Comparison of ENCODE assay signal across 23 cellular contexts in genomic region chr2:24993797-24994196, GRCh38. TPM values are rescaled to one million over a fixed set of nuclear protein-coding genes. Genes with fewer than 3 reads are reported as not detected.
A peak's percentile ranks its signal among the peaks of the same experiment; 100 is the strongest.
DNase-seq lines count a peak whose midpoint lies in the region; ATAC-seq and TF ChIP-seq lines count a peak whose summit lies in the region.
"Had no signal": no experiment of that assay in that cellular context is flagged by ENCODE, and none has a peak within 500 bp of the region (broad histone marks: within the 10 kb centered on the region; RNA-seq: fewer than 3 reads in every experiment).

No MANE protein-coding gene starts in this region.

- H3F3A ChIP-seq in SK-N-SH (replicated peaks; ENCODE audit: insufficient read depth), result peaks cover 17% of the 10 kb centered on the region

- no peak for ATAC-seq in GM21526 (IDR thresholded peaks at IDR 0.05; ENCODE audit: low FRiP score, unreplicated experiment)
- ATAC-seq: activated T-helper 17 cell treated with anti-CD3 and anti-CD28 coated beads, Interleukin-2, amount 50 U/mL, for 72 hours; left lobe of liver; sciatic nerve had no signal

- CTCF ChIA-PET in SK-N-SH (lab: Yijun Ruan, JAX), result interaction anchor here (0.7 to 2.9 kb wide), 7 partner anchors 9 to 705 kb away, joined by 3 to 16 read pairs (median 3); no protein-coding TSS in a partner anchor

- no peak overlapping the region for H3K4me3 ChIP-seq in BLaER1 treated with 17β-estradiol and CSF1 and Interleukin-3, amounts not matched to agents 10 nM and 100 nM
- H3K4me3 ChIP-seq in SK-N-SH (ENCODE audit: low read depth in 2 of 2, low read length in 1 of 2) (no peak overlapping the region), foreskin fibroblast (ENCODE audit: low read depth in 1 of 2, low read length in 2 of 2) (no peak overlapping the region), tibial nerve (no peak overlapping the region)
- H3K4me3 ChIP-seq: heart right ventricle, tibial artery had no signal

- no peak for TF ChIP-seq RAD21 in SK-N-SH (IDR thresholded peaks at IDR 0.05; ENCODE audit: low read length)

- POLR2A ChIA-PET in SK-N-SH (lab: Yijun Ruan, JAX), result interaction anchor here (0.7 kb wide), 1 partner anchor 9 kb away, joined by 4 read pairs; no protein-coding TSS in a partner anchor

- DNase-seq in DMS79 treated with DMSO at 0.1 percent for 48 hours (lab: John Stamatoyannopoulos, UW) (peak; percentile 34), SK-N-SH (no peak), iris pigment epithelial cell (ENCODE audit: low read depth) (peak; percentile 1), foreskin fibroblast (no peak), tibial nerve (ENCODE audit: low spot score in 2 of 2) (no peak)
- DNase-seq: activated B cell treated with CpG ODN at 0.5 μM for 24 hours; aorta; CD4-positive, alpha-beta T cell; central memory CD4-positive, alpha-beta T cell; heart right ventricle; Karpas-422; NCI-H1092; NCI-H1930; NCI-H82; nephron progenitor cell; OCI-M1; T1000; tibial artery had no signal

- TF ChIP-seq POLR2A in tibial nerve (IDR thresholded peaks at IDR 0.05), result no peak

- H3K9me3 ChIP-seq in BLaER1 treated with 17β-estradiol and CSF1 and Interleukin-3, amounts not matched to agents 10 nM and 100 nM (replicated peaks in 1 of 11), result peaks cover 9 to 16% (median 12%) of the 10 kb centered on the region in 11 experiments; a peak in 21 of 22 replicates
- no peaks in the 10 kb centered on the region for H3K9me3 ChIP-seq in SK-N-SH
- no peaks in the 10 kb centered on the region for H3K9me3 ChIP-seq in tibial nerve
- H3K9me3 ChIP-seq: heart right ventricle, tibial artery had no signal

- TF ChIP-seq CTCF in SK-N-SH (IDR thresholded peaks at IDR 0.05) (no peak), foreskin fibroblast (IDR thresholded peaks at IDR 0.05; ENCODE audit: low read depth, low read length) (no peak), tibial nerve (IDR thresholded peaks at IDR 0.05) (no peak)

- TF ChIP-seq EP300 in SK-N-SH (IDR thresholded peaks at IDR 0.05; ENCODE audit: borderline replicate concordance in 1 of 2, low read depth in 1 of 2, low read length in 1 of 2) (no peak), tibial nerve (IDR thresholded peaks at IDR 0.05) (no peak)

- no peak overlapping the region for H3K27ac ChIP-seq in BLaER1 treated with 17β-estradiol and CSF1 and Interleukin-3, amounts not matched to agents 10 nM and 100 nM
- no peak overlapping the region for H3K27ac ChIP-seq in SK-N-SH (ENCODE audit: low read depth in 2 of 2, low read length in 1 of 2)
- H3K27ac ChIP-seq in tibial nerve, result no peak overlapping the region
- H3K27ac ChIP-seq: tibial artery had no signal

- no peaks in the 10 kb centered on the region for H3K36me3 ChIP-seq in BLaER1 treated with 17β-estradiol and CSF1 and Interleukin-3, amounts not matched to agents 10 nM and 100 nM
- no peaks in the 10 kb centered on the region for H3K36me3 ChIP-seq in SK-N-SH (replicated peaks in 1 of 2; ENCODE audit: control insufficient read depth in 1 of 2, insufficient read depth in 2 of 2, low read length in 1 of 2)
- H3K36me3 ChIP-seq in tibial nerve, result no peaks in the 10 kb centered on the region
- H3K36me3 ChIP-seq: heart right ventricle, tibial artery had no signal

- H2AFZ ChIP-seq in SK-N-SH (ENCODE audit: low read depth), result no peak overlapping the region

- peak overlapping the region in 9 of 11 experiments; percentile 8 to 59 (median 47); a peak in 16 of 22 replicates for H3K4me2 ChIP-seq in BLaER1 treated with 17β-estradiol and CSF1 and Interleukin-3, amounts not matched to agents 10 nM and 100 nM
- peak overlapping the region; percentile 4 for H3K4me2 ChIP-seq in SK-N-SH

- H3K9me2 ChIP-seq in SK-N-SH, result no peaks in the 10 kb centered on the region

- H3K27me3 ChIP-seq in BLaER1 treated with 17β-estradiol and CSF1 and Interleukin-3, amounts not matched to agents 10 nM and 100 nM, result no peaks in the 10 kb centered on the region
- H3K27me3 ChIP-seq in SK-N-SH (ENCODE audit: insufficient read depth), result no peaks in the 10 kb centered on the region
- no peaks in the 10 kb centered on the region for H3K27me3 ChIP-seq in tibial nerve
- H3K27me3 ChIP-seq: heart right ventricle, tibial artery had no signal

- H3K79me2 ChIP-seq in SK-N-SH (ENCODE audit: insufficient read depth), result no peaks in the 10 kb centered on the region

- no peaks in the 10 kb centered on the region for H4K20me1 ChIP-seq in BLaER1 treated with 17β-estradiol and CSF1 and Interleukin-3, amounts not matched to agents 10 nM and 100 nM
- H4K20me1 ChIP-seq in SK-N-SH (ENCODE audit: insufficient read depth), result no peaks in the 10 kb centered on the region

- no peak overlapping the region for H3K9ac ChIP-seq in BLaER1 treated with 17β-estradiol and CSF1 and Interleukin-3, amounts not matched to agents 10 nM and 100 nM
- no peak overlapping the region for H3K9ac ChIP-seq in SK-N-SH

- peaks cover 10 to 24% (median 19%) of the 10 kb centered on the region in 10 experiments; a peak in 19 of 20 replicates for H3K4me1 ChIP-seq in BLaER1 treated with 17β-estradiol and CSF1 and Interleukin-3, amounts not matched to agents 10 nM and 100 nM
- H3K4me1 ChIP-seq in SK-N-SH (ENCODE audit: control insufficient read depth in 1 of 2, insufficient read depth in 2 of 2, low read depth in 1 of 2, low read length in 1 of 2) (peaks cover 2 to 9% of the 10 kb centered on the region in 2 experiments; a peak in 2 of 4 replicates), tibial nerve (no peaks in the 10 kb centered on the region)

- 22% methylated on average over 3 of the region's 3 CpGs for WGBS in SK-N-SH (ENCODE audit: low lambda C conversion rate)
- WGBS in tibial nerve, 2 donors, result 55 to 77% methylated on average over 3 of the region's 3 CpGs

TF ChIP-seq in SK-N-SH, 30 proteins besides CTCF, POLR2A, EP300 and RAD21 (continues in another document):
- TF ChIP-seq YY1 (IDR thresholded peaks at IDR 0.05; ENCODE audit: low read depth) (no peak), NFIC (IDR thresholded peaks at IDR 0.05; ENCODE audit: borderline replicate concordance) (peak; percentile 70), TCF12 (IDR thresholded peaks at IDR 0.05) (peak; percentile 64), POLR2AphosphoS5 (IDR thresholded peaks at IDR 0.05; ENCODE audit: low read depth, low read length) (no peak), REST (IDR thresholded peaks at IDR 0.05; ENCODE audit: low read depth, low read length) (no peak), FOSL2 (IDR thresholded peaks at IDR 0.05; ENCODE audit: borderline replicate concordance, low read depth) (0 out of 2 replicates have a peak, but pooled peaks have one; percentile 5), FOXJ3 (CRISPR knock-in tag; IDR thresholded peaks at IDR 0.05) (no peak), JUND (IDR thresholded peaks at IDR 0.05) (no peak), FOXM1 (IDR thresholded peaks at IDR 0.05; ENCODE audit: low read depth) (no peak), NRF1 (IDR thresholded peaks at IDR 0.05; ENCODE audit: low read depth, low read length) (no peak), EZH2phosphoT487 (IDR thresholded peaks at IDR 0.05; ENCODE audit: borderline replicate concordance, low read depth) (no peak)
- TF ChIP-seq, protein P1, sequence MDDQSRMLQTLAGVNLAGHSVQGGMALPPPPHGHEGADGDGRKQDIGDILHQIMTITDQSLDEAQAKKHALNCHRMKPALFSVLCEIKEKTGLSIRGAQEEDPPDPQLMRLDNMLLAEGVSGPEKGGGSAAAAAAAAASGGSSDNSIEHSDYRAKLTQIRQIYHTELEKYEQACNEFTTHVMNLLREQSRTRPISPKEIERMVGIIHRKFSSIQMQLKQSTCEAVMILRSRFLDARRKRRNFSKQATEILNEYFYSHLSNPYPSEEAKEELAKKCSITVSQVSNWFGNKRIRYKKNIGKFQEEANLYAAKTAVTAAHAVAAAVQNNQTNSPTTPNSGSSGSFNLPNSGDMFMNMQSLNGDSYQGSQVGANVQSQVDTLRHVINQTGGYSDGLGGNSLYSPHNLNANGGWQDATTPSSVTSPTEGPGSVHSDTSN (IDR thresholded peaks at IDR 0.05), result peak; percentile 69
- TF ChIP-seq, protein P2, sequence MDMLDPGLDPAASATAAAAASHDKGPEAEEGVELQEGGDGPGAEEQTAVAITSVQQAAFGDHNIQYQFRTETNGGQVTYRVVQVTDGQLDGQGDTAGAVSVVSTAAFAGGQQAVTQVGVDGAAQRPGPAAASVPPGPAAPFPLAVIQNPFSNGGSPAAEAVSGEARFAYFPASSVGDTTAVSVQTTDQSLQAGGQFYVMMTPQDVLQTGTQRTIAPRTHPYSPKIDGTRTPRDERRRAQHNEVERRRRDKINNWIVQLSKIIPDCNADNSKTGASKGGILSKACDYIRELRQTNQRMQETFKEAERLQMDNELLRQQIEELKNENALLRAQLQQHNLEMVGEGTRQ (IDR thresholded peaks at IDR 0.05; ENCODE audit: borderline replicate concordance, low read depth, low read length), result no peak

RNA-seq across cellular contexts. Expression of gene DNAJC27, which starts 22.0 kb away (rescaled TPM):
- 2.4 and 3.6 TPM in 2 replicates for polyA plus RNA-seq in SK-N-SH (2012; rRNA removed)
- polyA plus RNA-seq in SK-N-SH (2012; cell fraction: cytosol; rRNA removed), result 2.5 and 2.6 TPM in 2 replicates
- 4.0 and 8.8 TPM in 2 replicates for polyA plus RNA-seq in SK-N-SH (2012; cell fraction: nucleus; rRNA removed)
- 10 to 100 TPM; 12.8 to 23.4 (median 14.0) TPM for total RNA-seq in tibial nerve

RNA-seq across cellular contexts. Expression of gene EFR3B, which starts 48.1 kb away (rescaled TPM):
- polyA plus RNA-seq in SK-N-SH (2012; rRNA removed), result 1.5 and 1.9 TPM in 2 replicates
- polyA plus RNA-seq in SK-N-SH (2012; cell fraction: cytosol; rRNA removed), result 0.98 and 1.4 TPM in 2 replicates
- 3.6 and 3.7 TPM in 2 replicates for polyA plus RNA-seq in SK-N-SH (2012; cell fraction: nucleus; rRNA removed)
- total RNA-seq in tibial nerve, result 1 to 10 TPM; 5.4 to 7.1 (median 5.7) TPM

Comparison
In these comparisons a context has a peak if more than half of its experiments do, and no peak if none do; other contexts are left out.
1. DNase-seq: peak in DMS79 treated with DMSO at 0.1 percent for 48 hours (single experiment) and iris pigment epithelial cell (single experiment); none in SK-N-SH (single experiment), foreskin fibroblast (0 of 2) and tibial nerve (0 of 2).